17 cellular contexts compared by ENCODE assay signal in the genomic region with DNA sequence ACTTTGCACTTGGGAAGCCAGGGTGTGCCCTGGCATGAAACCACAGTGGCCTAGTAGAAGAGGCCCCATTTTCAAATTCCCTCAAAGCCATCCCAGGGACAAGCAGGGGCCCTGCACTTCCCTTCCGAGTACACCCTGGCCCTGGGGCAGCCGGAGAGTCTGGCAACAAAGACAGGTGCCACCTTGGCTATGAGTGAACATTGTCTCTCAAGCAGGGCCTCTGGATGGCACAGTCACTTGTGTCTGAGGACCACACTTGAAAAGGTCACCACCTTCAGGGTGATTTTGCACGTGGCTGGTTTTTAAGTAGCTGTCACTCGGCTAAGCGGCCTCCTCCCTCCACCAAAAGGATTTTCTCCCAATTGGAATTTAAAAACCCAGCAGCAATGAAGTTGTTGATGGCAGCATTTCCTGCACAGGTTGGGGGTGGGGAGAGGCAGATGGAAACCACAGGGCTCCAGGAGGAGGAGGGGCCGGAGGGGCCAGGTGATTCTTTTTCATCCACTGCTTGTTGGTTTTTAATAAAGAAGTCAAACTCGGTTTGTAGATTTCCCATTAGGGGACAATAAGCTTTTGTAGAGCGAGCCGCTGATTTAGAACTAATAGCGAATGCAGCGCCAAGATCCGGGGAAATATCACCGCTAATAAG. TPM values are rescaled to one million over a fixed set of nuclear protein-coding genes. Genes with fewer than 3 reads are reported as not detected.
A peak's percentile ranks its signal among the peaks of the same experiment; 100 is the strongest.
DNase-seq lines count a peak whose midpoint lies in the region; ATAC-seq and TF ChIP-seq lines count a peak whose summit lies in the region.
"Had no signal": no experiment of that assay in that cellular context is flagged by ENCODE, and none has a peak within 500 bp of the region (broad histone marks: within the 10 kb centered on the region; RNA-seq: fewer than 3 reads in every experiment).

No MANE protein-coding gene starts in this region.

- CTCF ChIA-PET in A673 (lab: Charles Lee), result no interaction called here

- TF ChIP-seq POLR2A in thyroid gland (IDR thresholded peaks at IDR 0.05) (no peak), prostate gland (IDR thresholded peaks at IDR 0.05) (no peak)

- H3K27me3 ChIP-seq in cardiac muscle cell, result peaks cover 6% of the 10 kb centered on the region
- H3K27me3 ChIP-seq in left ventricle myocardium inferior (ENCODE audit: low read depth), result no peaks in the 10 kb centered on the region
- no peaks in the 10 kb centered on the region for H3K27me3 ChIP-seq in thyroid gland
- H3K27me3 ChIP-seq in prostate gland (replicated peaks; ENCODE audit: insufficient read depth), result no peaks in the 10 kb centered on the region
- no peaks in the 10 kb centered on the region for H3K27me3 ChIP-seq in A673 (replicated peaks; ENCODE audit: insufficient read depth, low read depth, low read length, poor library complexity)

- H3K9me3 Mint-ChIP-seq in effector memory CD8-positive, alpha-beta T cell, result peaks cover 5 to 8% of the 10 kb centered on the region in 2 donors

- intact Hi-C loops in left ventricle myocardium inferior (cut with micrococcal nuclease) (no loop called here), thyroid gland (cut with DNase I) (no loop called here), prostate gland (cut with DNase I) (no loop called here), A673 (cut with micrococcal nuclease; ENCODE audit: unreplicated experiment) (no loop called here)

- H3K4me3 ChIP-seq in cardiac muscle cell (no peak overlapping the region), left ventricle myocardium inferior (no peak overlapping the region), thyroid gland (replicated peaks in 1 of 3) (no peak overlapping the region), prostate gland (no peak overlapping the region), A673 (ENCODE audit: low read depth, low read length, poor library complexity, severe bottlenecking) (no peak overlapping the region)
- H3K4me3 ChIP-seq: PC-9, SK-N-MC had no signal

- peaks cover 23% of the 10 kb centered on the region for H3K4me1 ChIP-seq in cardiac muscle cell (ENCODE audit: low read depth)
- peaks cover 52% of the 10 kb centered on the region for H3K4me1 ChIP-seq in left ventricle myocardium inferior
- H3K4me1 ChIP-seq in thyroid gland, result no peaks in the 10 kb centered on the region
- H3K4me1 ChIP-seq in prostate gland (replicated peaks), result no peaks in the 10 kb centered on the region
- H3K4me1 ChIP-seq in A673 (ENCODE audit: insufficient read depth, low read length, poor library complexity, severe bottlenecking), result no peaks in the 10 kb centered on the region

- no peaks in the 10 kb centered on the region for H3K27me3 Mint-ChIP-seq in effector memory CD8-positive, alpha-beta T cell

- WGBS in thyroid gland, 2 donors, result 64 to 76% methylated on average over 12 to 13 of the region's 13 CpGs
- WGBS in prostate gland, result 69% methylated on average over 13 of the region's 13 CpGs

- H3K27ac Mint-ChIP-seq in effector memory CD8-positive, alpha-beta T cell, result peak overlapping the region; percentile 6 to 38

- H3K36me3 Mint-ChIP-seq in effector memory CD8-positive, alpha-beta T cell (ENCODE audit: insufficient read depth), result peaks cover 17% of the 10 kb centered on the region

- ATAC-seq in effector memory CD8-positive, alpha-beta T cell (replicated peaks), result no peak
- ATAC-seq: HepG2 had no signal

- peaks cover 4 to 5% of the 10 kb centered on the region in 2 donors for H3K4me1 Mint-ChIP-seq in effector memory CD8-positive, alpha-beta T cell (ENCODE audit: low read depth in 2 of 2)

- no TSS peak for BruUV-seq in A673 (replicated peaks; lab: Mats Ljungman, UMichigan)

- peak overlapping the region; percentile 31 for H3K27ac ChIP-seq in cardiac muscle cell
- H3K27ac ChIP-seq in left ventricle myocardium inferior (replicated peaks), result no peak overlapping the region
- no peak overlapping the region for H3K27ac ChIP-seq in thyroid gland
- no peak overlapping the region for H3K27ac ChIP-seq in prostate gland
- no peak overlapping the region for H3K27ac ChIP-seq in A673 (ENCODE audit: low read depth, low read length, poor library complexity, severe bottlenecking)
- H3K27ac ChIP-seq: PC-9, SK-N-MC had no signal

- TF ChIP-seq CTCF in cardiac muscle cell (IDR thresholded peaks at IDR 0.05; ENCODE audit: low read depth, low read length) (no peak), left ventricle myocardium inferior (IDR thresholded peaks at IDR 0.05; ENCODE audit: borderline replicate concordance) (no peak), thyroid gland (IDR thresholded peaks at IDR 0.05) (no peak), prostate gland (IDR thresholded peaks at IDR 0.05) (no peak), A673 (conservative IDR thresholded peaks at IDR 0.05; ENCODE audit: low read depth, low read length) (no peak)

- H3K36me3 ChIP-seq in cardiac muscle cell (no peaks in the 10 kb centered on the region), left ventricle myocardium inferior (no peaks in the 10 kb centered on the region), thyroid gland (no peaks in the 10 kb centered on the region), prostate gland (no peaks in the 10 kb centered on the region), A673 (ENCODE audit: insufficient read depth, low read length, poor library complexity, severe bottlenecking) (peaks cover 2% of the 10 kb centered on the region)

- DNase-seq in NCI-H146 (lab: John Stamatoyannopoulos, UW), result peak; percentile 33
- no peak for DNase-seq in NCI-H146 treated with DMSO at 0.1 percent for 48 hours (lab: John Stamatoyannopoulos, UW; ENCODE audit: unreplicated experiment)
- peak in 1 of 2 donors; percentile 76 for DNase-seq in cardiac muscle cell (ENCODE audit: low read depth in 1 of 2, low spot score in 1 of 2)
- DNase-seq in left ventricle myocardium inferior, result no peak
- DNase-seq in effector memory CD8-positive, alpha-beta T cell, result no peak
- peak; percentile 15 to 45 for DNase-seq in thyroid gland
- no peak for DNase-seq in prostate gland (ENCODE audit: low spot score)
- DNase-seq in A673 (ENCODE audit: low spot score), result no peak
- DNase-seq: COR-L47, GDM1, HCEC 1CT, MM.1S, NCI-H524 treated with DMSO at 0.1 percent for 48 hours, PC-9 had no signal

- H3K9me3 ChIP-seq in cardiac muscle cell (ENCODE audit: low read depth) (no peaks in the 10 kb centered on the region), left ventricle myocardium inferior (replicated peaks) (no peaks in the 10 kb centered on the region), thyroid gland (no peaks in the 10 kb centered on the region), prostate gland (no peaks in the 10 kb centered on the region), A673 (ENCODE audit: low read depth, low read length, poor library complexity, severe bottlenecking) (no peaks in the 10 kb centered on the region)

- POLR2A ChIA-PET in A673 (lab: Charles Lee; ENCODE audit: low non-redundant PET), result interaction anchor here (0.6 kb wide), 1 partner anchor 218 kb away, joined by 4 read pairs; no protein-coding TSS in a partner anchor

- H3K4me3 Mint-ChIP-seq in effector memory CD8-positive, alpha-beta T cell, result no peak overlapping the region
- H3K4me3 Mint-ChIP-seq: CD14-positive monocyte had no signal

RNA-seq across cellular contexts. Expression of a gene that starts 33.9 kb away (rescaled TPM):
- total RNA-seq in cardiac muscle cell (0.03 TPM in 1 of 2 replicates, not detected in the other), left ventricle myocardium inferior (0.05 TPM), thyroid gland (not detected), prostate gland (under 1 TPM in 1 of 2 donors, not detected in 1; 0.11 TPM), A673 (2021) (not detected in 2 replicates)
- 0.85 TPM in 1 of 2 replicates, not detected in the other for polyA plus RNA-seq in cardiac muscle cell
- total RNA-seq: HepG2, PC-9 had no signal
- polyA plus RNA-seq: HepG2 had no signal

Comparison
In these comparisons a context has a peak if more than half of its experiments do, and no peak if none do; other contexts are left out.
1. DNase-seq: peak in NCI-H146 (single experiment) and thyroid gland (2 of 2); none in NCI-H146 treated with DMSO at 0.1 percent for 48 hours (single experiment), left ventricle myocardium inferior (single experiment), effector memory CD8-positive, alpha-beta T cell (0 of 3), prostate gland (single experiment) and A673 (single experiment).